1 cellular context compared by ENCODE assay signal in the genomic region with DNA sequence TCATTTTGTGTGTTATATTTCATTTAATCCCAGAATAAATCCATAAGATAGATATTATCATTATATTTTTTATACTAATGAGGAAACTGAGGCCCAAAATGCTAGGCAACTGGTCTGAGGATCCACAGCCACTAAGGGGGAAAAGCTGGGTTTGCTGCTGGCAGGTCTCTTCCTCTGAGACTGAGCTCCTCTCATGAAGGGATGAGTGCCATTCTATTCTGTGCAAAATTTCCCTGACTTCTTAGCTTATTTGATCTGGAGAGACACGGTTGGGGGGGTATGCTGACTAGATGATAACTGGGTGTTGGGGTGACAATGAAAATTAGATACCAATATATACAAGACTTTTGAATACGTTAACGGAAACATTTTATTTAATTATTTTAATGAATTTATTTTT.
TF ChIP-seq lines count a peak whose summit lies in the region.

No MANE protein-coding gene starts in this region.

TF ChIP-seq in HepG2, 621 proteins besides CTCF, POLR2A, EP300 and RAD21:
- TF ChIP-seq ZNF44 (CRISPR knock-in tag; IDR thresholded peaks at IDR 0.05), result no peak
- TF ChIP-seq PAX8 (CRISPR knock-in tag; IDR thresholded peaks at IDR 0.05; ENCODE audit: borderline replicate concordance), result no peak
- no peak for TF ChIP-seq TEAD2 (CRISPR knock-in tag; IDR thresholded peaks at IDR 0.05)
- TF ChIP-seq, protein P1, sequence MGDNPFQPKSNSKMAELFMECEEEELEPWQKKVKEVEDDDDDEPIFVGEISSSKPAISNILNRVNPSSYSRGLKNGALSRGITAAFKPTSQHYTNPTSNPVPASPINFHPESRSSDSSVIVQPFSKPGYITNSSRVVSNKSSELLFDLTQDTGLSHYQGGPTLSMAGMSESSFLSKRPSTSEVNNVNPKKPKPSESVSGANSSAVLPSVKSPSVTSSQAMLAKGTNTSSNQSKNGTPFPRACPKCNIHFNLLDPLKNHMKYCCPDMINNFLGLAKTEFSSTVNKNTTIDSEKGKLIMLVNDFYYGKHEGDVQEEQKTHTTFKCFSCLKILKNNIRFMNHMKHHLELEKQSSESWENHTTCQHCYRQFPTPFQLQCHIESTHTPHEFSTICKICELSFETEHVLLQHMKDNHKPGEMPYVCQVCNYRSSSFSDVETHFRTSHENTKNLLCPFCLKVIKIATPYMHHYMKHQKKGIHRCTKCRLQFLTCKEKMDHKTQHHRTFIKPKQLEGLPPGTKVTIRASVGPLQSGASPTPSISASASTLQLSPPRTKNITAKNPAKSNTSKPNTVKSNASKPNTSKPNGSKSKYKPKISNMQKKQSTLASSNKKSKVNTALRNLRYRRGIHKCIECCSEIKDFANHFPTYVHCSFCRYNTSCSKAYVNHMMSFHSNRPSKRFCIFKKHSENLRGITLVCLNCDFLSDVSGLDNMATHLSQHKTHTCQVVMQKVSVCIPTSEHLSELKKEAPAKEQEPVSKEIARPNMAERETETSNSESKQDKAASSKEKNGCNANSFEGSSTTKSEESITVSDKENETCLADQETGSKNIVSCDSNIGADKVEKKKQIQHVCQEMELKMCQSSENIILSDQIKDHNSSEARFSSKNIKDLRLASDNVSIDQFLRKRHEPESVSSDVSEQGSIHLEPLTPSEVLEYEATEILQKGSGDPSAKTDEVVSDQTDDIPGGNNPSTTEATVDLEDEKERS (CRISPR knock-in tag; IDR thresholded peaks at IDR 0.05), result no peak
- no peak for TF ChIP-seq MEIS1 (CRISPR knock-in tag; IDR thresholded peaks at IDR 0.05; ENCODE audit: borderline replicate concordance)
- no peak for TF ChIP-seq ZNF556 (CRISPR knock-in tag; IDR thresholded peaks at IDR 0.05; ENCODE audit: borderline replicate concordance)
- TF ChIP-seq SP2 (CRISPR knock-in tag; IDR thresholded peaks at IDR 0.05), result no peak
- no peak for TF ChIP-seq HHEX (CRISPR knock-in tag; IDR thresholded peaks at IDR 0.05)
